In the genomic region with DNA sequence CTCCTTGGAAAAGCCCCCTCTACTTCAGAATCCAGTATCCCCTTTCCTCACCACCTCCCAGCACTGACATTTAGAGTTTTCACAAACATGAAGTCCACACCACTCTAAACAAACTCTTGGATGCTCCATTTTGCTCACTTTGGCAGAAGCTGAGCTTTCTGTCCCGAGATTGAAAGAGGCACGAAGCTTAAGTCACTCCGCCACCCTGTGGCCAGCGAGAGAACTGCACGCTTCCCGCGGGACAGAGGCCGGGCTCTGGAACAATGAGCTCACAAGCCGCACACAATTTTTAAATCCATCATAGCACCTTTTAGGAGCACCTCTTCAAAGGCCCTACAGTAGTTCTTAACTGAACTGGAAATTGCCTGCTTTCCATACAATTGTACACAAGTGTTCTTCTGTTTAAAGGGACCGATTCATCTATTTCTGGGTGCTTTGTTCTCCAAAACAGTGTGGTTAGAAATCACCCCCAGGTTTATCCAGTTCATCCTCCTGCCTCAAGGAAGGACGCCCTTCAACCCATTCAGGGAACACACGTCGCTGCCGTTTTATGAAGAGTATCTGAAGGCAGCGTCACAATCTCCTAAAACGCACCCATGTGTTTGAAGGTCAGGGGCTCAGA, we compare ENCODE assay signal across 8 cellular contexts.
DNase-seq lines count a peak whose midpoint lies in the region; ATAC-seq and TF ChIP-seq lines count a peak whose summit lies in the region.

No MANE protein-coding gene starts in this region.

- WGBS in esophagus squamous epithelium, 2 donors: 29 to 32% methylated on average over 8 to 16 of the region's 16 CpGs

- no peak overlapping the region for H3K27ac ChIP-seq in PC-3 (ENCODE audit: low read length)
- H3K27ac ChIP-seq in esophagus squamous epithelium: no peak overlapping the region

- H3K36me3 ChIP-seq in PC-3 (ENCODE audit: low read depth, low read length) (no peaks in the 10 kb centered on the region), esophagus squamous epithelium (no peaks in the 10 kb centered on the region)

- H3K27me3 ChIP-seq in PC-3 (ENCODE audit: low read length) (no peaks in the 10 kb centered on the region), esophagus squamous epithelium (peaks cover 0 to 10% (median 0%) of the 10 kb centered on the region in 4 donors)

- H3K4me3 ChIP-seq in PC-3 (ENCODE audit: low read length) (no peak overlapping the region), esophagus squamous epithelium (no peak overlapping the region)

- H4K20me1 ChIP-seq in PC-3 (ENCODE audit: low read length): no peaks in the 10 kb centered on the region

- H3K9me3 Mint-ChIP-seq in nephron progenitor cell: no peaks in the 10 kb centered on the region
- no peaks in the 10 kb centered on the region for H3K9me3 Mint-ChIP-seq in stimulated activated naive B cell treated with anti-CD40 and anti-IgM and Interleukin-4, amounts not matched to agents 10 μg/mL and 1 μg/mL and 100 μg/mL, for 72 hours

- BruUV-seq in PC-3 (replicated peaks; lab: Mats Ljungman, UMichigan): no TSS peak

- H3K4me1 ChIP-seq in PC-3 (ENCODE audit: insufficient read depth, low read length) (no peaks in the 10 kb centered on the region), esophagus squamous epithelium (peaks cover 0 to 5% (median 4%) of the 10 kb centered on the region in 3 donors)

- no peak overlapping the region for H3K4me2 ChIP-seq in PC-3 (ENCODE audit: low read length)

- peak overlapping the region; percentile 56; the same call in 1 of the 2 replicates for H2AFZ ChIP-seq in PC-3 (ENCODE audit: low read length)

- in situ Hi-C loops in KBM-7 (cut with MboI; ENCODE audit: low pct_unique_long_range_greater_than_20kb, low sequenced_read_pairs): no loop called here

- no peaks in the 10 kb centered on the region for H3K79me2 ChIP-seq in PC-3 (ENCODE audit: low read length)

- intact Hi-C loops in PC-3 (cut with micrococcal nuclease): loop anchor here (1.0 to 10.0 kb wide), 3 partner anchors 209 to 1247 kb away; no protein-coding TSS in a partner anchor
- intact Hi-C loops in esophagus squamous epithelium (cut with DNase I): loop anchor here (10.0 kb wide), 1 partner anchor 669 kb away; no protein-coding TSS in a partner anchor

- H3K9me2 ChIP-seq in PC-3 (replicated peaks; ENCODE audit: low read length): no peaks in the 10 kb centered on the region

- CTCF ChIA-PET in PC-3 (lab: Charles Lee): interaction anchor here (0.5 to 1.6 kb wide), 13 partner anchors 165 to 1550 kb away, joined by 3 to 23 read pairs (median 4); no protein-coding TSS in a partner anchor

- H3K9me3 ChIP-seq in PC-3 (ENCODE audit: low read length) (no peaks in the 10 kb centered on the region), esophagus squamous epithelium (no peaks in the 10 kb centered on the region)

- no peak for TF ChIP-seq POLR2A in esophagus squamous epithelium (IDR thresholded peaks at IDR 0.05)

- no peak overlapping the region for H3K9ac ChIP-seq in PC-3 (ENCODE audit: low read length)

- H3K4me1 Mint-ChIP-seq in nephron progenitor cell: peaks cover 56% of the 10 kb centered on the region
- H3K4me1 Mint-ChIP-seq in stimulated activated naive B cell treated with anti-CD40 and anti-IgM and Interleukin-4, amounts not matched to agents 10 μg/mL and 1 μg/mL and 100 μg/mL, for 72 hours: peaks cover 4 to 5% of the 10 kb centered on the region in 2 donors

- peak; percentile 79 for ATAC-seq in PC-3
- ATAC-seq in stimulated activated naive B cell treated with anti-CD40 and anti-IgM and Interleukin-4, amounts not matched to agents 10 μg/mL and 1 μg/mL and 100 μg/mL, for 72 hours (replicated peaks): peak; percentile 82

- no peak overlapping the region for H3K4me3 Mint-ChIP-seq in nephron progenitor cell
- H3K4me3 Mint-ChIP-seq in stimulated activated naive B cell treated with anti-CD40 and anti-IgM and Interleukin-4, amounts not matched to agents 10 μg/mL and 1 μg/mL and 100 μg/mL, for 72 hours: no peak overlapping the region

- TF ChIP-seq CTCF in PC-3 (conservative IDR thresholded peaks at IDR 0.05; ENCODE audit: low read depth, low read length) (peak; percentile 88), esophagus squamous epithelium (IDR thresholded peaks at IDR 0.05) (peak; percentile 92 to 98 (median 94)), nephron progenitor cell (IDR thresholded peaks at IDR 0.05) (peak; percentile 93)

- POLR2A ChIA-PET in PC-3 (lab: Charles Lee; ENCODE audit: unreplicated experiment): no interaction called here

- H3K36me3 Mint-ChIP-seq in nephron progenitor cell (ENCODE audit: low read depth): no peaks in the 10 kb centered on the region
- no peaks in the 10 kb centered on the region for H3K36me3 Mint-ChIP-seq in stimulated activated naive B cell treated with anti-CD40 and anti-IgM and Interleukin-4, amounts not matched to agents 10 μg/mL and 1 μg/mL and 100 μg/mL, for 72 hours

- H3K27ac Mint-ChIP-seq in nephron progenitor cell: no peak overlapping the region
- H3K27ac Mint-ChIP-seq in stimulated activated naive B cell treated with anti-CD40 and anti-IgM and Interleukin-4, amounts not matched to agents 10 μg/mL and 1 μg/mL and 100 μg/mL, for 72 hours: peak overlapping the region; percentile 42

- H3F3A ChIP-seq in PC-3 (ENCODE audit: low read length, unreplicated experiment): no peaks in the 10 kb centered on the region

- peak; percentile 35 to 41 for DNase-seq in NCI-H187 (lab: John Stamatoyannopoulos, UW)
- no peak for DNase-seq in NCI-H187 treated with DMSO at 0.1 percent for 48 hours (lab: John Stamatoyannopoulos, UW)
- DNase-seq in KBM-7: peak; percentile 89
- DNase-seq in PC-3: peak; percentile 83
- DNase-seq in activated T-cell treated with anti-CD3 and anti-CD28 coated beads, Interleukin-2, amount 50 U/mL, for 1 hour: peak; percentile 76
- DNase-seq in esophagus squamous epithelium (lab: John Stamatoyannopoulos, UW): no peak
- peak; percentile 90 for DNase-seq in nephron progenitor cell
- DNase-seq in stimulated activated naive B cell treated with anti-CD40 and anti-IgM and Interleukin-4, amounts not matched to agents 10 μg/mL and 1 μg/mL and 100 μg/mL, for 72 hours: peak; percentile 47

- peaks cover 8% of the 10 kb centered on the region for H3K27me3 Mint-ChIP-seq in nephron progenitor cell (ENCODE audit: low read depth, poor library complexity)
- H3K27me3 Mint-ChIP-seq in stimulated activated naive B cell treated with anti-CD40 and anti-IgM and Interleukin-4, amounts not matched to agents 10 μg/mL and 1 μg/mL and 100 μg/mL, for 72 hours: peaks cover 39 to 53% of the 10 kb centered on the region in 2 donors

Comparison
In these comparisons a context has a peak if more than half of its experiments do, and no peak if none do; other contexts are left out.
1. DNase-seq: peak in NCI-H187 (2 of 2), KBM-7 (single experiment), PC-3 (single experiment), activated T-cell treated with anti-CD3 and anti-CD28 coated beads, Interleukin-2, amount 50 U/mL, for 1 hour (single experiment), nephron progenitor cell (single experiment) and stimulated activated naive B cell treated with anti-CD40 and anti-IgM and Interleukin-4, amounts not matched to agents 10 μg/mL and 1 μg/mL and 100 μg/mL, for 72 hours (single experiment); none in NCI-H187 treated with DMSO at 0.1 percent for 48 hours (single experiment) and esophagus squamous epithelium (single experiment).
2. Peak in every context shown above with its lines, with median percentiles within 50 percentile points of each other: CTCF ChIP-seq.